In the genomic region with DNA sequence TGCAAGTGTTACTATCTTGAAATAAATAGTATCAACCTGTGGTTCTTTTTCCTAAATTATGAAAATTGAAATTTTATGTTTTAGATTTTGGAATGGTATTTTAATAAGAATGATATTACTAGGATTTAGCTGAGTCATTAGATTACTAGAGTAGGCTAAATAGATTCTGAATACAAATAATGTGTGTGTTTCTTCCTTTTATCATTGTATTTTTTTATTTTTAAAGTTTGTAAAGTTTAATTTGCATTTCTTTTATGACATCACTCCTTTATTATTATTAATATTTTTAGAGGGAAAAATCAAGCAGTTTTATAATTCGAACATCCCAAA, we compare ENCODE assay signal across 16 cellular contexts.
"Had no signal": no experiment of that assay in that cellular context is flagged by ENCODE, and none has a peak within 500 bp of the region (broad histone marks: within the 10 kb centered on the region; RNA-seq: fewer than 3 reads in every experiment).

No MANE protein-coding gene starts in this region.

- H3K9me3 Mint-ChIP-seq: activated naive CD4-positive, alpha-beta T cell treated with anti-CD3 and anti-CD28 coated beads, Interleukin-2, amount 50 U/mL, for 72 hours; effector memory CD8-positive, alpha-beta T cell; immature natural killer cell; natural killer cell treated with Interleukin-12 subunit alpha and Interleukin-12 subunit beta and Interleukin-15 and Interleukin-18, amount 100 ng/mL, for 72 hours; stimulated activated naive B cell treated with anti-CD40 and anti-IgM and Interleukin-4, amounts not matched to agents 10 μg/mL and 1 μg/mL and 100 μg/mL, for 72 hours; T-helper 1 cell treated with Interleukin-12 subunit alpha and Interleukin-12 subunit beta and Interleukin-4 antibody, amounts not matched to agents 30 μg/mL and 1 μg/mL, for 36 hours had no signal

- H3K4me3 Mint-ChIP-seq: activated CD4-positive, alpha-beta T cell treated with anti-CD3 and anti-CD28 coated beads for 36 hours; dendritic cell treated with granulocyte-macrophage colony-stimulating factor and Interleukin-4, amounts not matched to agents 40 ng/mL and 50 ng/mL, for 4 days; immature natural killer cell; stimulated activated naive B cell treated with anti-CD40 and anti-IgM and Interleukin-4, amounts not matched to agents 10 μg/mL and 1 μg/mL and 100 μg/mL, for 72 hours; T-helper 1 cell treated with Interleukin-12 subunit alpha and Interleukin-12 subunit beta and Interleukin-4 antibody, amounts not matched to agents 30 μg/mL and 1 μg/mL, for 36 hours had no signal

- DNase-seq: activated CD4-positive, alpha-beta T cell treated with anti-CD3 and anti-CD28 coated beads for 36 hours; activated CD4-positive, alpha-beta T cell treated with anti-CD3 and anti-CD28 coated beads, Interleukin-2, amount 50 U/mL, for 48 hours; activated gamma-delta T cell treated with Interleukin-2 at 50 U/mL for 16 hours; effector memory CD8-positive, alpha-beta T cell; esophagus squamous epithelium; immature natural killer cell; mesenchymal stem cell; sigmoid colon; stimulated activated CD4-positive, alpha-beta T cell treated with anti-CD3 and anti-CD28 coated beads, Interleukin-4, amount 100 ng/mL, for 4 hours; stimulated activated naive B cell treated with anti-CD40 and anti-IgM and Interleukin-4, amounts not matched to agents 10 μg/mL and 1 μg/mL and 100 μg/mL, for 72 hours had no signal

- H3K27ac Mint-ChIP-seq: dendritic cell treated with granulocyte-macrophage colony-stimulating factor and Interleukin-4, amounts not matched to agents 40 ng/mL and 50 ng/mL, for 4 days; stimulated activated naive B cell treated with anti-CD40 and anti-IgM and Interleukin-4, amounts not matched to agents 10 μg/mL and 1 μg/mL and 100 μg/mL, for 72 hours had no signal

- H3K27ac ChIP-seq: esophagus squamous epithelium, parathyroid adenoma, sigmoid colon, tibial nerve had no signal

- H3K36me3 ChIP-seq: esophagus squamous epithelium, sigmoid colon, tibial nerve had no signal

- H3K4me3 ChIP-seq: esophagus squamous epithelium, sigmoid colon, tibial nerve had no signal

- H3K27me3 Mint-ChIP-seq: activated CD4-positive, alpha-beta T cell treated with anti-CD3 and anti-CD28 coated beads for 36 hours; dendritic cell treated with granulocyte-macrophage colony-stimulating factor and Interleukin-4, amounts not matched to agents 40 ng/mL and 50 ng/mL, for 4 days; effector memory CD8-positive, alpha-beta T cell; natural killer cell treated with Interleukin-12 subunit alpha and Interleukin-12 subunit beta and Interleukin-15 and Interleukin-18, amount 100 ng/mL, for 72 hours; stimulated activated naive B cell treated with anti-CD40 and anti-IgM and Interleukin-4, amounts not matched to agents 10 μg/mL and 1 μg/mL and 100 μg/mL, for 72 hours had no signal

- H3K9ac ChIP-seq: parathyroid adenoma had no signal

- H3K9me3 ChIP-seq: esophagus squamous epithelium, sigmoid colon, tibial nerve had no signal

- H3K27me3 ChIP-seq: esophagus squamous epithelium, sigmoid colon, tibial nerve had no signal

- ATAC-seq: activated CD4-positive, alpha-beta T cell treated with anti-CD3 and anti-CD28 coated beads for 36 hours; activated naive CD4-positive, alpha-beta T cell treated with anti-CD3 and anti-CD28 coated beads, Interleukin-2, amount 50 U/mL, for 72 hours; effector memory CD8-positive, alpha-beta T cell; natural killer cell treated with Interleukin-12 subunit alpha and Interleukin-12 subunit beta and Interleukin-15 and Interleukin-18, amount 100 ng/mL, for 72 hours; stimulated activated naive B cell treated with anti-CD40 and anti-IgM and Interleukin-4, amounts not matched to agents 10 μg/mL and 1 μg/mL and 100 μg/mL, for 72 hours had no signal

- H2AFZ ChIP-seq: parathyroid adenoma had no signal
